Comparison of ENCODE assay signal across 24 cellular contexts in the genomic region with DNA sequence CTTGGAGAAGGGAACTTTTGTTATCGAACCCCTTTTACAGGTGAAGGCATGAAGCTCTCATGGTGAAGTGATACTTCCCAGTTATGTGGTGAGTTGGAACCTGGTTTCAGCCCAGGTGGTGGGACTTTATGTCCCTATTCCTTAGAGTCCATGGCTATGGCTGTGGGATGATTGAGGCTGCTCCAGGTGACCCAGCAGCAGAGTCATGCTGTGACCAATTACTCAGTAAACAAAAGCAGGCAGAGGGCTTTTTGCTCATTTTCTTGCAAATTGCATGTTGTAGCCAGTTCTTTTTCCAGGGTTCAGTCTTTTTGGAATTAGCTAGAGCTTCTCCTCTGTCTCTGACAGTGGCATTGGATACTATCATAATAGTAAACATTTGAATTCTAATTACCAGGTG.
"Had no signal": no experiment of that assay in that cellular context is flagged by ENCODE, and none has a peak within 500 bp of the region (broad histone marks: within the 10 kb centered on the region; RNA-seq: fewer than 3 reads in every experiment).

No MANE protein-coding gene starts in this region.

- H3K9me3 ChIP-seq: adrenal gland had no signal

- H3K27ac ChIP-seq: adrenal gland, SK-N-MC had no signal

- H3K27me3 ChIP-seq: adrenal gland had no signal

- H3K4me3 ChIP-seq: adrenal gland, SK-N-MC had no signal

- DNase-seq: activated CD4-positive, alpha-beta memory T cell treated with anti-CD3 and anti-CD28 coated beads for 36 hours; activated CD4-positive, alpha-beta T cell treated with anti-CD3 and anti-CD28 coated beads, Interleukin-2, amount 10 ng/mL, durations not matched to agents 7 days and 5 days; activated CD4-positive, CD25-positive, alpha-beta regulatory T cell; activated CD8-positive, alpha-beta memory T cell treated with anti-CD3 and anti-CD28 coated beads, Interleukin-2, amount 50 U/mL, for 4 hours; activated naive CD4-positive, alpha-beta T cell treated with anti-CD3 and anti-CD28 coated beads, Interleukin-2, amount 50 U/mL, for 16 hours; activated naive CD8-positive, alpha-beta T cell treated with anti-CD3 and anti-CD28 coated beads, Interleukin-2, amount 10 ng/mL, durations not matched to agents 7 days and 5 days; adrenal gland; anterior cingulate cortex; central memory CD4-positive, alpha-beta T cell; IMR-90; Kasumi-1; KBM-7; NCI-H1105 treated with DMSO at 0.1 percent for 48 hours; NCI-H1694 treated with DMSO at 0.1 percent for 48 hours; NCI-H2029 treated with DMSO at 0.1 percent for 48 hours; NCI-H226; NCI-H526 treated with DMSO at 0.1 percent for 48 hours; NK-92 treated with Interleukin-12 subunit alpha and Interleukin-12 subunit beta, amount 100 ng/mL, for 24 hours; OCI-M1; RPMI8226; T-cell; T-helper 2 cell; T1000 had no signal

- H3K36me3 ChIP-seq: adrenal gland had no signal
